ENCODE assay signal across 1 cellular context in genomic region chr3:141876891-141877561, GRCh38.
A peak's percentile ranks its signal among the peaks of the same experiment; 100 is the strongest.
TF ChIP-seq lines count a peak whose summit lies in the region.

No MANE protein-coding gene starts in this region.

TF ChIP-seq in K562, 482 proteins besides CTCF, POLR2A, EP300 and RAD21 (continued from another document):
- TF ChIP-seq FOXM1 (IDR thresholded peaks at IDR 0.05; ENCODE audit: low read depth) = no peak
- TF ChIP-seq FOXM1 (CRISPR knock-in tag; IDR thresholded peaks at IDR 0.05; ENCODE audit: low read depth) = 0 out of 2 replicates have a peak, but pooled peaks have one; percentile 36
- peak; percentile 67; the same call in 1 of the 2 replicates for TF ChIP-seq GATAD2B (IDR thresholded peaks at IDR 0.05; ENCODE audit: borderline replicate concordance)
- TF ChIP-seq, protein P1, sequence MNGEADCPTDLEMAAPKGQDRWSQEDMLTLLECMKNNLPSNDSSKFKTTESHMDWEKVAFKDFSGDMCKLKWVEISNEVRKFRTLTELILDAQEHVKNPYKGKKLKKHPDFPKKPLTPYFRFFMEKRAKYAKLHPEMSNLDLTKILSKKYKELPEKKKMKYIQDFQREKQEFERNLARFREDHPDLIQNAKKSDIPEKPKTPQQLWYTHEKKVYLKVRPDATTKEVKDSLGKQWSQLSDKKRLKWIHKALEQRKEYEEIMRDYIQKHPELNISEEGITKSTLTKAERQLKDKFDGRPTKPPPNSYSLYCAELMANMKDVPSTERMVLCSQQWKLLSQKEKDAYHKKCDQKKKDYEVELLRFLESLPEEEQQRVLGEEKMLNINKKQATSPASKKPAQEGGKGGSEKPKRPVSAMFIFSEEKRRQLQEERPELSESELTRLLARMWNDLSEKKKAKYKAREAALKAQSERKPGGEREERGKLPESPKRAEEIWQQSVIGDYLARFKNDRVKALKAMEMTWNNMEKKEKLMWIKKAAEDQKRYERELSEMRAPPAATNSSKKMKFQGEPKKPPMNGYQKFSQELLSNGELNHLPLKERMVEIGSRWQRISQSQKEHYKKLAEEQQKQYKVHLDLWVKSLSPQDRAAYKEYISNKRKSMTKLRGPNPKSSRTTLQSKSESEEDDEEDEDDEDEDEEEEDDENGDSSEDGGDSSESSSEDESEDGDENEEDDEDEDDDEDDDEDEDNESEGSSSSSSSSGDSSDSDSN (IDR thresholded peaks at IDR 0.05; ENCODE audit: borderline replicate concordance in 1 of 2, low read depth in 2 of 2, low read length in 2 of 2) = peak; percentile 9 to 14; a peak in 2 of 4 replicates
- TF ChIP-seq RBFOX2 (IDR thresholded peaks at IDR 0.05; ENCODE audit: low read depth, low read length) = peak; percentile 76
- peak; percentile 11 for TF ChIP-seq RBM22 (IDR thresholded peaks at IDR 0.05; ENCODE audit: low read depth, low read length, poor library complexity, severe bottlenecking)
- TF ChIP-seq RFX1 (IDR thresholded peaks at IDR 0.05) = no peak
- TF ChIP-seq FIP1L1 (IDR thresholded peaks at IDR 0.05; ENCODE audit: low read depth, low read length, poor library complexity, severe bottlenecking) = peak; percentile 21
- TF ChIP-seq, protein P2, sequence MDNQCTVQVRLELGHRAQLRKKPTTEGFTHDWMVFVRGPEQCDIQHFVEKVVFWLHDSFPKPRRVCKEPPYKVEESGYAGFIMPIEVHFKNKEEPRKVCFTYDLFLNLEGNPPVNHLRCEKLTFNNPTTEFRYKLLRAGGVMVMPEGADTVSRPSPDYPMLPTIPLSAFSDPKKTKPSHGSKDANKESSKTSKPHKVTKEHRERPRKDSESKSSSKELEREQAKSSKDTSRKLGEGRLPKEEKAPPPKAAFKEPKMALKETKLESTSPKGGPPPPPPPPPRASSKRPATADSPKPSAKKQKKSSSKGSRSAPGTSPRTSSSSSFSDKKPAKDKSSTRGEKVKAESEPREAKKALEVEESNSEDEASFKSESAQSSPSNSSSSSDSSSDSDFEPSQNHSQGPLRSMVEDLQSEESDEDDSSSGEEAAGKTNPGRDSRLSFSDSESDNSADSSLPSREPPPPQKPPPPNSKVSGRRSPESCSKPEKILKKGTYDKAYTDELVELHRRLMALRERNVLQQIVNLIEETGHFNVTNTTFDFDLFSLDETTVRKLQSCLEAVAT (IDR thresholded peaks at IDR 0.05) = peak in 1 of 2 experiments; percentile 42; a peak in 1 of 4 replicates
- TF ChIP-seq ZNF592 (IDR thresholded peaks at IDR 0.05) = peak; percentile 19; the same call in 1 of the 2 replicates
- TF ChIP-seq BRD9 (IDR thresholded peaks at IDR 0.05; ENCODE audit: low read depth, partially characterized antibody) = no peak
- no peak for TF ChIP-seq PHF8 (IDR thresholded peaks at IDR 0.05; ENCODE audit: borderline replicate concordance, low read length)
- TF ChIP-seq HMG20A (CRISPR knock-in tag; conservative IDR thresholded peaks at IDR 0.05) = no peak
- TF ChIP-seq TBP (optimal IDR thresholded peaks at IDR 0.05; ENCODE audit: low read depth, low read length) = peak; percentile 48
- TF ChIP-seq RBBP5 (IDR thresholded peaks at IDR 0.05; ENCODE audit: borderline replicate concordance, insufficient read depth, low read length, poor library complexity, severe bottlenecking) = peak; percentile 87
- peak; percentile 43 for TF ChIP-seq CCNT2 (IDR thresholded peaks at IDR 0.05; ENCODE audit: borderline replicate concordance, extremely low read depth, insufficient read length, low read depth, low read length)
- peak; percentile 74; the same call in 1 of the 2 replicates for TF ChIP-seq ZBTB7A (IDR thresholded peaks at IDR 0.05; ENCODE audit: borderline replicate concordance, control insufficient read depth, low read depth, low read length)
- 0 out of 2 replicates have a peak, but pooled peaks have one; percentile 3 for TF ChIP-seq GTF2E2 (tag; IDR thresholded peaks at IDR 0.05)
- no peak for TF ChIP-seq HNRNPUL1 (IDR thresholded peaks at IDR 0.05; ENCODE audit: low read length)
- no peak for TF ChIP-seq MXD1 (CRISPR knock-in tag; IDR thresholded peaks at IDR 0.05; ENCODE audit: borderline replicate concordance, poor library complexity, severe bottlenecking)
- peak; percentile 59 for TF ChIP-seq ZFX (CRISPR knock-in tag; IDR thresholded peaks at IDR 0.05)
- TF ChIP-seq, protein P3, sequence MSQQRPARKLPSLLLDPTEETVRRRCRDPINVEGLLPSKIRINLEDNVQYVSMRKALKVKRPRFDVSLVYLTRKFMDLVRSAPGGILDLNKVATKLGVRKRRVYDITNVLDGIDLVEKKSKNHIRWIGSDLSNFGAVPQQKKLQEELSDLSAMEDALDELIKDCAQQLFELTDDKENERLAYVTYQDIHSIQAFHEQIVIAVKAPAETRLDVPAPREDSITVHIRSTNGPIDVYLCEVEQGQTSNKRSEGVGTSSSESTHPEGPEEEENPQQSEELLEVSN (IDR thresholded peaks at IDR 0.05; ENCODE audit: borderline replicate concordance in 1 of 2, extremely low read depth in 1 of 2, insufficient read depth in 1 of 2, insufficient read length in 1 of 2, low read depth in 1 of 2, low read length in 1 of 2, poor library complexity in 1 of 2, severe bottlenecking in 1 of 2) = peak; percentile 54 to 95
- peak; percentile 69 for TF ChIP-seq BHLHE40 (IDR thresholded peaks at IDR 0.05; ENCODE audit: low read length)
- TF ChIP-seq MAZ (CRISPR knock-in tag; conservative IDR thresholded peaks at IDR 0.05 in 1 of 2, IDR thresholded peaks at IDR 0.05 in 1 of 2) = 0 out of 4 replicates have a peak, but pooled peaks of 1 of the 2 experiments have one; percentile 38
- TF ChIP-seq ZEB2 (IDR thresholded peaks at IDR 0.05) = 0 out of 2 replicates have a peak, but pooled peaks have one; percentile 26
- 0 out of 2 replicates have a peak, but pooled peaks have one; percentile 13 for TF ChIP-seq CREM (IDR thresholded peaks at IDR 0.05; ENCODE audit: low read depth)
- peak; percentile 87 for TF ChIP-seq SAP30 (IDR thresholded peaks at IDR 0.05; ENCODE audit: borderline replicate concordance, insufficient read depth, low read depth, low read length, poor library complexity, severe bottlenecking)
- TF ChIP-seq FOXK1 (CRISPR knock-in tag; IDR thresholded peaks at IDR 0.05; ENCODE audit: borderline replicate concordance) = no peak
- TF ChIP-seq MYC (IDR thresholded peaks at IDR 0.05; ENCODE audit: low read depth, low read length) = 0 out of 2 replicates have a peak, but pooled peaks have one; percentile 19
- no peak for TF ChIP-seq MYC (CRISPR knock-in tag; IDR thresholded peaks at IDR 0.05; ENCODE audit: borderline replicate concordance, low read depth)
- TF ChIP-seq TEAD1 (CRISPR knock-in tag; IDR thresholded peaks at IDR 0.05) = peak in 1 of 2 experiments; percentile 29; a peak in 1 of 4 replicates
- peak; percentile 34 to 36; a peak in 2 of 4 replicates for TF ChIP-seq NONO (IDR thresholded peaks at IDR 0.05; ENCODE audit: low read depth in 2 of 2, low read length in 1 of 2)
- TF ChIP-seq GTF2A2 (tag; IDR thresholded peaks at IDR 0.05) = 0 out of 2 replicates have a peak, but pooled peaks have one; percentile 52
TF ChIP-seq in K562: peak in this region for 31.
